In genomic region chr15:75348563-75349350, GRCh38 we compare ENCODE assay signal across 8 cellular contexts. TPM values are rescaled to one million over a fixed set of nuclear protein-coding genes. Genes with fewer than 3 reads are reported as not detected.
DNase-seq lines count a peak whose midpoint lies in the region; ATAC-seq and TF ChIP-seq lines count a peak whose summit lies in the region.

No MANE protein-coding gene starts in this region.

- intact Hi-C loops in dorsolateral prefrontal cortex (cut with DNase I) = no loop called here

- H3K27ac ChIP-seq in CD4-positive, CD25-positive, alpha-beta regulatory T cell (ENCODE audit: insufficient read depth, low read length, poor library complexity, severe bottlenecking) = peak overlapping the region; percentile 70
- H3K27ac ChIP-seq in dorsolateral prefrontal cortex = peak overlapping the region in 39 of 59 donors; percentile 14 to 92 (median 78)

- peaks cover 28% of the 10 kb centered on the region for H3K27me3 Mint-ChIP-seq in CD4-positive, CD25-positive, alpha-beta regulatory T cell

- H3K9me3 ChIP-seq in CD4-positive, CD25-positive, alpha-beta regulatory T cell (ENCODE audit: control insufficient read depth in 2 of 2, low read length in 2 of 2) = peaks cover 0 to 18% of the 10 kb centered on the region in 2 experiments
- H3K9me3 ChIP-seq in mucosa of stomach (ENCODE audit: control insufficient read depth, low read length) = no peaks in the 10 kb centered on the region

- H3K9ac ChIP-seq in mucosa of stomach (ENCODE audit: low read length) = peak overlapping the region; percentile 85

- DNase-seq in CD4-positive, CD25-positive, alpha-beta regulatory T cell = no peak
- peak; percentile 38 for DNase-seq in NAMALWA (ENCODE audit: low spot score)
- peak in 2 of 10 donors; percentile 15 to 39 for DNase-seq in dorsolateral prefrontal cortex
- DNase-seq in T-helper 9 cell = no peak
- DNase-seq in GM20000 (ENCODE audit: low spot score) = no peak
- DNase-seq in NCI-H2196 treated with DMSO at 0.1 percent for 48 hours (lab: John Stamatoyannopoulos, UW; ENCODE audit: unreplicated experiment) = no peak

- H3K36me3 Mint-ChIP-seq in CD4-positive, CD25-positive, alpha-beta regulatory T cell = no peaks in the 10 kb centered on the region

- H3K4me3 ChIP-seq in CD4-positive, CD25-positive, alpha-beta regulatory T cell (ENCODE audit: low read depth, low read length) = no peak overlapping the region
- H3K4me3 ChIP-seq in dorsolateral prefrontal cortex (peak overlapping the region; percentile 71 to 98 (median 92)), mucosa of stomach (ENCODE audit: low read length) (peak overlapping the region; percentile 80)

- H3K36me3 ChIP-seq in CD4-positive, CD25-positive, alpha-beta regulatory T cell (ENCODE audit: control insufficient read depth, insufficient read depth, low read length) = no peaks in the 10 kb centered on the region
- no peaks in the 10 kb centered on the region for H3K36me3 ChIP-seq in mucosa of stomach (ENCODE audit: control insufficient read depth, insufficient read depth, low read length)

- peaks cover 12 to 49% (median 20%) of the 10 kb centered on the region in 4 donors for H3K4me1 Mint-ChIP-seq in CD4-positive, CD25-positive, alpha-beta regulatory T cell

- peaks cover 0 to 11% (median 5%) of the 10 kb centered on the region in 7 donors for H3K9me3 Mint-ChIP-seq in CD4-positive, CD25-positive, alpha-beta regulatory T cell

- peak overlapping the region; percentile 76 to 96 (median 82) for H3K27ac Mint-ChIP-seq in CD4-positive, CD25-positive, alpha-beta regulatory T cell

- TF ChIP-seq CTCF in dorsolateral prefrontal cortex (IDR thresholded peaks at IDR 0.05 in 54 of 56, conservative IDR thresholded peaks at IDR 0.05 in 2 of 56; ENCODE audit: low read depth in 1 of 56, partially characterized antibody in 56 of 56) = no peak
- no peak for TF ChIP-seq CTCF in GM20000 (IDR thresholded peaks at IDR 0.05; ENCODE audit: extremely low read depth, missing control alignments)

- peak overlapping the region in 3 of 4 donors; percentile 69 to 71 (median 69) for H3K4me3 Mint-ChIP-seq in CD4-positive, CD25-positive, alpha-beta regulatory T cell

- H3K27me3 ChIP-seq in CD4-positive, CD25-positive, alpha-beta regulatory T cell (ENCODE audit: control insufficient read depth, insufficient read depth, low read length) = no peaks in the 10 kb centered on the region
- H3K27me3 ChIP-seq in dorsolateral prefrontal cortex (no peaks in the 10 kb centered on the region), mucosa of stomach (ENCODE audit: control insufficient read depth, insufficient read depth, low read length) (no peaks in the 10 kb centered on the region)

- H3K4me1 ChIP-seq in CD4-positive, CD25-positive, alpha-beta regulatory T cell (ENCODE audit: control insufficient read depth, insufficient read depth, low read length, poor library complexity, severe bottlenecking) = peaks cover 32% of the 10 kb centered on the region
- H3K4me1 ChIP-seq in mucosa of stomach (ENCODE audit: control insufficient read depth, insufficient read depth, low read length) = peaks cover 18% of the 10 kb centered on the region

- ATAC-seq in CD4-positive, CD25-positive, alpha-beta regulatory T cell (ENCODE audit: low read depth in 2 of 2) = no peak
- no peak for ATAC-seq in GM18520 (IDR thresholded peaks at IDR 0.05; ENCODE audit: unreplicated experiment)

RNA-seq across cellular contexts. Expression of gene NEIL1, which starts 1.9 kb away (rescaled TPM):
- 23.7 TPM for total RNA-seq in CD4-positive, CD25-positive, alpha-beta regulatory T cell
- 1 to 10 TPM; 1.1 to 3.4 (median 1.4) TPM for polyA plus RNA-seq in CD4-positive, CD25-positive, alpha-beta regulatory T cell
- 100 to 1,000 TPM in 19 of 120 experiments, 10 to 100 TPM in 101; 38.3 to 136 (median 76.0) TPM for total RNA-seq in dorsolateral prefrontal cortex

RNA-seq across cellular contexts. Expression of gene COMMD4, which starts 12.9 kb away (rescaled TPM):
- 30.3 TPM for total RNA-seq in CD4-positive, CD25-positive, alpha-beta regulatory T cell
- 10 to 100 TPM; 44.7 to 68.1 (median 56.6) TPM for polyA plus RNA-seq in CD4-positive, CD25-positive, alpha-beta regulatory T cell
- 10 to 100 TPM; 26.8 to 67.8 (median 44.8) TPM for total RNA-seq in dorsolateral prefrontal cortex

RNA-seq across cellular contexts. Expression of gene MAN2C1, which starts 19.6 kb away (rescaled TPM):
- total RNA-seq in CD4-positive, CD25-positive, alpha-beta regulatory T cell = 353 TPM
- 10 to 100 TPM; 21.4 to 32.9 (median 30.6) TPM for polyA plus RNA-seq in CD4-positive, CD25-positive, alpha-beta regulatory T cell
- 100 to 1,000 TPM; 146 to 372 (median 229) TPM for total RNA-seq in dorsolateral prefrontal cortex
